12 cellular contexts compared by ENCODE assay signal in genomic region chr7:131249003-131249402, GRCh38.
DNase-seq lines count a peak whose midpoint lies in the region; ATAC-seq, FAIRE-seq and TF ChIP-seq lines count a peak whose summit lies in the region.
"Had no signal": no experiment of that assay in that cellular context is flagged by ENCODE, and none has a peak within 500 bp of the region (broad histone marks: within the 10 kb centered on the region; RNA-seq: fewer than 3 reads in every experiment).

No MANE protein-coding gene starts in this region.

- peaks cover 20% of the 10 kb centered on the region for H3K4me1 ChIP-seq in fibroblast of lung (ENCODE audit: control insufficient read depth, extremely low read depth, insufficient read depth, low read length)
- H3K4me1 ChIP-seq in GM23338 (ENCODE audit: insufficient read depth) = peaks cover 8% of the 10 kb centered on the region

- H3K4me1 Mint-ChIP-seq in GM23338 = peaks cover 9% of the 10 kb centered on the region
- H3K4me1 Mint-ChIP-seq: IgD-negative memory B cell, immature natural killer cell had no signal

- H2AFZ ChIP-seq in fibroblast of lung (ENCODE audit: low read length) (no peak overlapping the region), GM23338 (no peak overlapping the region)

- no peaks in the 10 kb centered on the region for H3F3A ChIP-seq in GM23338 (replicated peaks; ENCODE audit: low read depth)

- no peak overlapping the region for H3K27ac Mint-ChIP-seq in GM23338
- H3K27ac Mint-ChIP-seq: activated naive CD8-positive, alpha-beta T cell; immature natural killer cell had no signal

- H3K36me3 Mint-ChIP-seq in GM23338 (ENCODE audit: low read depth) = peaks cover 2% of the 10 kb centered on the region; the same call in 2 of the 3 replicates
- H3K36me3 Mint-ChIP-seq: IgD-negative memory B cell had no signal

- peaks cover 10% of the 10 kb centered on the region for H3K27me3 Mint-ChIP-seq in GM23338 (ENCODE audit: insufficient read depth, low read depth, poor library complexity)
- H3K27me3 Mint-ChIP-seq: activated naive CD8-positive, alpha-beta T cell had no signal

- no peaks in the 10 kb centered on the region for H4K20me1 ChIP-seq in fibroblast of lung (ENCODE audit: control insufficient read depth, extremely low read depth, insufficient read depth, low read length)
- H4K20me1 ChIP-seq in GM23338 (replicated peaks; ENCODE audit: insufficient read depth) = no peaks in the 10 kb centered on the region

- DNase-seq in AG20443 (ENCODE audit: low spot score) = peak; percentile 94
- peak; percentile 93 for DNase-seq in RCC 7860 (ENCODE audit: low spot score)
- peak; percentile 98 for DNase-seq in fibroblast of lung (ENCODE audit: low read depth in 2 of 2)
- DNase-seq in non-pigmented ciliary epithelial cell (ENCODE audit: low read depth) = peak; percentile 90
- no peak for DNase-seq in GM23338 (ENCODE audit: low spot score)
- no peak for DNase-seq in cerebellar nuclear complex (lab: John Stamatoyannopoulos, UW)
- DNase-seq: DMS153, immature natural killer cell had no signal

- H3K4me3 ChIP-seq in fibroblast of lung (replicated peaks in 1 of 4; ENCODE audit: control extremely low read depth in 1 of 4, insufficient read depth in 1 of 4, low read depth in 3 of 4, low read length in 4 of 4) (no peak overlapping the region), GM23338 (no peak overlapping the region)

- no peak overlapping the region for H3K9ac ChIP-seq in fibroblast of lung (ENCODE audit: insufficient read depth, low read length)

- no peaks in the 10 kb centered on the region for H3K27me3 ChIP-seq in fibroblast of lung (ENCODE audit: control insufficient read depth, insufficient read depth, low read length)
- no peaks in the 10 kb centered on the region for H3K27me3 ChIP-seq in GM23338 (ENCODE audit: insufficient read depth)

- H3K4me2 ChIP-seq in fibroblast of lung (ENCODE audit: extremely low read depth, insufficient read depth, low read length) = peak overlapping the region; percentile 61
- no peak overlapping the region for H3K4me2 ChIP-seq in GM23338

- peaks cover 6% of the 10 kb centered on the region for H3K9me3 Mint-ChIP-seq in GM23338

- H3K36me3 ChIP-seq in fibroblast of lung (ENCODE audit: control insufficient read depth, insufficient read depth, low read length) = no peaks in the 10 kb centered on the region
- no peaks in the 10 kb centered on the region for H3K36me3 ChIP-seq in GM23338 (ENCODE audit: insufficient read depth)

- ATAC-seq in HG03354 (IDR thresholded peaks at IDR 0.05; ENCODE audit: poor library complexity, severe bottlenecking, unreplicated experiment) (no peak), GM23338 (no peak), GM21390 (IDR thresholded peaks at IDR 0.05; ENCODE audit: unreplicated experiment) (no peak)

- FAIRE-seq in RCC 7860 (lab: Jason Lieb, UNC) = peak; percentile 91

- TF ChIP-seq CTCF in fibroblast of lung (conservative IDR thresholded peaks at IDR 0.05 in 1 of 2, IDR thresholded peaks at IDR 0.05 in 1 of 2; ENCODE audit: low read depth in 1 of 2, low read length in 2 of 2) = no peak
- TF ChIP-seq CTCF in GM23338 (conservative IDR thresholded peaks at IDR 0.05; ENCODE audit: low read depth in 2 of 2) = no peak

- H3K79me2 ChIP-seq in fibroblast of lung (ENCODE audit: control insufficient read depth, insufficient read depth, low read length) = no peaks in the 10 kb centered on the region
- H3K79me2 ChIP-seq in GM23338 (replicated peaks; ENCODE audit: insufficient read depth) = no peaks in the 10 kb centered on the region

- no peak overlapping the region for H3K4me3 Mint-ChIP-seq in GM23338
- H3K4me3 Mint-ChIP-seq: activated naive CD8-positive, alpha-beta T cell; IgD-negative memory B cell; immature natural killer cell had no signal

- H3K9me2 ChIP-seq in GM23338 (ENCODE audit: insufficient read depth) = 0 out of 2 replicates have a peak, but pooled peaks cover 2% of the 10 kb centered on the region

- H3K27ac ChIP-seq in fibroblast of lung (ENCODE audit: insufficient read depth, low read length) = peak overlapping the region; percentile 69
- H3K27ac ChIP-seq in GM23338 (ENCODE audit: low read depth) = no peak overlapping the region

- no peaks in the 10 kb centered on the region for H3K9me3 ChIP-seq in fibroblast of lung (ENCODE audit: control insufficient read depth, insufficient read depth, low read depth, low read length)

TF ChIP-seq in GM23338, 12 proteins besides CTCF, POLR2A, EP300 and RAD21:
- no peak for TF ChIP-seq CREB1 (CRISPR knock-in tag; IDR thresholded peaks at IDR 0.05; ENCODE audit: low read depth)
- TF ChIP-seq NANOG (IDR thresholded peaks at IDR 0.05; ENCODE audit: borderline replicate concordance) = no peak
- no peak for TF ChIP-seq POLR2AphosphoS5 (IDR thresholded peaks at IDR 0.05; ENCODE audit: low read depth)
- no peak for TF ChIP-seq ZNF114 (CRISPR knock-in tag; IDR thresholded peaks at IDR 0.05)
- no peak for TF ChIP-seq ZNF331 (CRISPR knock-in tag; IDR thresholded peaks at IDR 0.05; ENCODE audit: low read depth)
- TF ChIP-seq, protein P1, sequence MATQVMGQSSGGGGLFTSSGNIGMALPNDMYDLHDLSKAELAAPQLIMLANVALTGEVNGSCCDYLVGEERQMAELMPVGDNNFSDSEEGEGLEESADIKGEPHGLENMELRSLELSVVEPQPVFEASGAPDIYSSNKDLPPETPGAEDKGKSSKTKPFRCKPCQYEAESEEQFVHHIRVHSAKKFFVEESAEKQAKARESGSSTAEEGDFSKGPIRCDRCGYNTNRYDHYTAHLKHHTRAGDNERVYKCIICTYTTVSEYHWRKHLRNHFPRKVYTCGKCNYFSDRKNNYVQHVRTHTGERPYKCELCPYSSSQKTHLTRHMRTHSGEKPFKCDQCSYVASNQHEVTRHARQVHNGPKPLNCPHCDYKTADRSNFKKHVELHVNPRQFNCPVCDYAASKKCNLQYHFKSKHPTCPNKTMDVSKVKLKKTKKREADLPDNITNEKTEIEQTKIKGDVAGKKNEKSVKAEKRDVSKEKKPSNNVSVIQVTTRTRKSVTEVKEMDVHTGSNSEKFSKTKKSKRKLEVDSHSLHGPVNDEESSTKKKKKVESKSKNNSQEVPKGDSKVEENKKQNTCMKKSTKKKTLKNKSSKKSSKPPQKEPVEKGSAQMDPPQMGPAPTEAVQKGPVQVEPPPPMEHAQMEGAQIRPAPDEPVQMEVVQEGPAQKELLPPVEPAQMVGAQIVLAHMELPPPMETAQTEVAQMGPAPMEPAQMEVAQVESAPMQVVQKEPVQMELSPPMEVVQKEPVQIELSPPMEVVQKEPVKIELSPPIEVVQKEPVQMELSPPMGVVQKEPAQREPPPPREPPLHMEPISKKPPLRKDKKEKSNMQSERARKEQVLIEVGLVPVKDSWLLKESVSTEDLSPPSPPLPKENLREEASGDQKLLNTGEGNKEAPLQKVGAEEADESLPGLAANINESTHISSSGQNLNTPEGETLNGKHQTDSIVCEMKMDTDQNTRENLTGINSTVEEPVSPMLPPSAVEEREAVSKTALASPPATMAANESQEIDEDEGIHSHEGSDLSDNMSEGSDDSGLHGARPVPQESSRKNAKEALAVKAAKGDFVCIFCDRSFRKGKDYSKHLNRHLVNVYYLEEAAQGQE (IDR thresholded peaks at IDR 0.05; ENCODE audit: unreplicated experiment) = no peak
TF ChIP-seq in GM23338: peak in this region for 0.

Comparison
In these comparisons a context has a peak if more than half of its experiments do, and no peak if none do; other contexts are left out.
1. DNase-seq: peak in AG20443 (single experiment), RCC 7860 (single experiment), fibroblast of lung (2 of 2) and non-pigmented ciliary epithelial cell (single experiment); none in GM23338 (single experiment) and cerebellar nuclear complex (0 of 2).